Comparison of ENCODE assay signal across 1 cellular context in genomic region chr11:134253189-134253993, GRCh38.
TF ChIP-seq lines count a peak whose summit lies in the region.

ACAD8 (plus strand) TSS chr11:134253568; CDS start chr11:134253601, 33 bp downstream.
THYN1 (minus strand) TSS chr11:134253352; CDS start chr11:134252882, 470 bp downstream.

TF ChIP-seq in K562, 482 proteins besides CTCF, POLR2A, EP300 and RAD21 (continued from another document and continues in another):
- no peak for TF ChIP-seq ZFP36 (IDR thresholded peaks at IDR 0.05; ENCODE audit: low read depth, low read length, partially characterized antibody)
- TF ChIP-seq E2F5 (CRISPR knock-in tag; IDR thresholded peaks at IDR 0.05): no peak
- peak; percentile 22; the same call in 1 of the 2 replicates for TF ChIP-seq RFX1 (IDR thresholded peaks at IDR 0.05)
- peak; percentile 12 to 84; a peak in 2 of 4 replicates for TF ChIP-seq MAZ (CRISPR knock-in tag; conservative IDR thresholded peaks at IDR 0.05 in 1 of 2, IDR thresholded peaks at IDR 0.05 in 1 of 2)
- peak; percentile 73 for TF ChIP-seq RBBP5 (IDR thresholded peaks at IDR 0.05; ENCODE audit: borderline replicate concordance, insufficient read depth, low read length, poor library complexity, severe bottlenecking)
- no peak for TF ChIP-seq NCOA2 (IDR thresholded peaks at IDR 0.05; ENCODE audit: partially characterized antibody in 2 of 2)
- no peak for TF ChIP-seq MLX (CRISPR knock-in tag; conservative IDR thresholded peaks at IDR 0.05)
- TF ChIP-seq HDAC8 (tag; IDR thresholded peaks at IDR 0.05): no peak; the same call in 1 of the 2 replicates
- TF ChIP-seq E2F6 (IDR thresholded peaks at IDR 0.05; ENCODE audit: borderline replicate concordance in 1 of 2, extremely low read depth in 1 of 2, insufficient read depth in 1 of 2, insufficient read length in 1 of 2, low read depth in 1 of 2, low read length in 1 of 2, poor library complexity in 1 of 2, severe bottlenecking in 1 of 2): peak; percentile 60 to 73
- TF ChIP-seq NCOA4 (IDR thresholded peaks at IDR 0.05; ENCODE audit: partially characterized antibody): no peak
- TF ChIP-seq SIN3A (IDR thresholded peaks at IDR 0.05; ENCODE audit: borderline replicate concordance in 2 of 2, control insufficient read depth in 1 of 2, low read depth in 2 of 2, low read length in 2 of 2): peak; percentile 28 to 76; a peak in 2 of 4 replicates
- peak; percentile 69; the same call in 1 of the 2 replicates for TF ChIP-seq RB1 (IDR thresholded peaks at IDR 0.05; ENCODE audit: low read depth)
- no peak for TF ChIP-seq STAT5A (IDR thresholded peaks at IDR 0.05; ENCODE audit: borderline replicate concordance, low read length)
- no peak for TF ChIP-seq HDAC3 (IDR thresholded peaks at IDR 0.05; ENCODE audit: borderline replicate concordance, partially characterized antibody)
- TF ChIP-seq MLLT1 (IDR thresholded peaks at IDR 0.05): 0 out of 4 replicates have a peak, but pooled peaks of 1 of the 2 experiments have one; percentile 11
- TF ChIP-seq FOXJ3 (CRISPR knock-in tag; IDR thresholded peaks at IDR 0.05): no peak
- no peak for TF ChIP-seq ZNF699 (CRISPR knock-in tag; IDR thresholded peaks at IDR 0.05; ENCODE audit: insufficient replicate concordance)
- peak; percentile 59; the same call in 1 of the 2 replicates for TF ChIP-seq RNF2 (IDR thresholded peaks at IDR 0.05)
- no peak for TF ChIP-seq SAFB (IDR thresholded peaks at IDR 0.05; ENCODE audit: borderline replicate concordance, low read depth, low read length)
- no peak for TF ChIP-seq PREB (CRISPR knock-in tag; IDR thresholded peaks at IDR 0.05)
- TF ChIP-seq AFF1 (IDR thresholded peaks at IDR 0.05; ENCODE audit: low read depth in 1 of 2, partially characterized antibody in 2 of 2): peak in 1 of 2 experiments; percentile 97
- TF ChIP-seq ZNF395 (CRISPR knock-in tag; IDR thresholded peaks at IDR 0.05): peak; percentile 61; the same call in 1 of the 2 replicates
- no peak for TF ChIP-seq ZNF224 (CRISPR knock-in tag; IDR thresholded peaks at IDR 0.05)
- TF ChIP-seq MTA2 (IDR thresholded peaks at IDR 0.05; ENCODE audit: low read depth): peak; percentile 27; the same call in 1 of the 2 replicates
- no peak for TF ChIP-seq CEBPZ (IDR thresholded peaks at IDR 0.05; ENCODE audit: borderline replicate concordance, low read depth, low read length)
- TF ChIP-seq KLF6 (CRISPR knock-in tag; IDR thresholded peaks at IDR 0.05; ENCODE audit: borderline replicate concordance): no peak
- TF ChIP-seq CHD4 (IDR thresholded peaks at IDR 0.05; ENCODE audit: insufficient read depth, insufficient replicate concordance, low read depth, low read length, poor library complexity, severe bottlenecking): no peak
- no peak for TF ChIP-seq THAP7 (CRISPR knock-in tag; IDR thresholded peaks at IDR 0.05)
- no peak for TF ChIP-seq NR0B1 (IDR thresholded peaks at IDR 0.05; ENCODE audit: partially characterized antibody)
- TF ChIP-seq ESRRA (IDR thresholded peaks at IDR 0.05; ENCODE audit: borderline replicate concordance, low read depth): peak; percentile 43; the same call in 1 of the 2 replicates
- TF ChIP-seq HMG20A (CRISPR knock-in tag; conservative IDR thresholded peaks at IDR 0.05): no peak
- peak; percentile 51; the same call in 1 of the 2 replicates for TF ChIP-seq E2F3 (CRISPR knock-in tag; IDR thresholded peaks at IDR 0.05)
- no peak for TF ChIP-seq CHD2 (IDR thresholded peaks at IDR 0.05; ENCODE audit: low read depth, low read length)
- TF ChIP-seq SMARCE1 (IDR thresholded peaks at IDR 0.05): no peak
- TF ChIP-seq KAT8 (IDR thresholded peaks at IDR 0.05; ENCODE audit: low read depth): no peak
- TF ChIP-seq SIRT6 (IDR thresholded peaks at IDR 0.05; ENCODE audit: low read depth, low read length): no peak
- TF ChIP-seq RBM17 (IDR thresholded peaks at IDR 0.05; ENCODE audit: borderline replicate concordance, low read depth, low read length): no peak
- peak; percentile 15 for TF ChIP-seq PHF20 (IDR thresholded peaks at IDR 0.05; ENCODE audit: partially characterized antibody)
